ENCODE assay signal across 9 cellular contexts in the genomic region with DNA sequence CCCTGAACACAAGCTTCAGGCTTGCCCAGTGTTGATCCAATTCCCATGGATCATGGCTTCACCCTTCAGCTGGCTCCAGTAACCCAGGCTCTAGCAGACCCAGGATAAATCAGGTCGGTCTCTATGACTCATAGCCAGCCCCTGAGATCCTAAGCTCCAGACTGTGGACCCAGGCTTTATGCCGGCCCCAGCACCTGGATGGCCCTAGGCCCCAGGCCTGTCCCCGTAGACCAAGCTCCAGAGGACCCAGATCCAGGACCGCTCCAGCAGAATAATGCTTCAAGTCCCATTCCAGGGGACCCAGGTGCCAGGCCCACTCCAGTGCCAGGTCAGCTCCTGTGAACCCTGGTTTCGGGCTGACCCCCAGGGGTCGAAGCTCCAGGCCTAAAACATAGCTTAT.
"Had no signal": no experiment of that assay in that cellular context is flagged by ENCODE, and none has a peak within 500 bp of the region (broad histone marks: within the 10 kb centered on the region; RNA-seq: fewer than 3 reads in every experiment).

No MANE protein-coding gene starts in this region.

- H3K4me1 Mint-ChIP-seq: GM23338, H9, IgD-negative memory B cell had no signal

- H3K27ac ChIP-seq: KMS-11 had no signal

- H3K4me3 Mint-ChIP-seq: GM23338, H9 had no signal

- H2AFZ ChIP-seq: GM23338 had no signal

- FAIRE-seq: H1, H54, HTR-8/SVneo had no signal

- ATAC-seq: GM23338 had no signal

- H3K9me3 Mint-ChIP-seq: H9 had no signal

- H3K9ac ChIP-seq: KMS-11 had no signal

- DNase-seq: H9, HCEC 1CT, KBM-7 had no signal

- H3K4me2 ChIP-seq: GM23338, KMS-11 had no signal

- H3K27ac Mint-ChIP-seq: GM23338, H9, IgD-negative memory B cell had no signal

- H3K36me3 Mint-ChIP-seq: IgD-negative memory B cell had no signal

- H3K27me3 Mint-ChIP-seq: IgD-negative memory B cell had no signal

- H3K4me3 ChIP-seq: GM23338 had no signal
